In the genomic region with DNA sequence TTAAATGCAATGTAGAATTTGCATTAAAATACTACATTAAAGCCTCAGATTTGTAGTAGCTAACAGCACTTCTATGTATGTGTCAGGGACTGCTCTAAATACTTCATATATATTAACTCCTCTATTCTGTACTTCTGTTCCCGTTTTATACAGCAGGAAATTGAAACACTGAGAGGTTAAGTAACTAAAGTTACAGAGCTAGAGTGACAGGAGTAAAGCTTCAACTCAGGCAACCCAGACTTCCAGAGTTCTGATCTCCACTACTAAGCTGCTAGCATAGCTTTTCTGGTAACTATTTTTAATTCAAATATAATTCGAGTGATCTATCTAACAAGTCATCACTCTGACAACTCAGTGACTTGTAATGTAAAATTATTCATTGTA, we compare ENCODE assay signal across 1 cellular context.
TF ChIP-seq lines count a peak whose summit lies in the region.

No MANE protein-coding gene starts in this region.

TF ChIP-seq in HCT116, 20 proteins besides CTCF, POLR2A, EP300 and RAD21 (continued from another document):
- TF ChIP-seq, protein P1, sequence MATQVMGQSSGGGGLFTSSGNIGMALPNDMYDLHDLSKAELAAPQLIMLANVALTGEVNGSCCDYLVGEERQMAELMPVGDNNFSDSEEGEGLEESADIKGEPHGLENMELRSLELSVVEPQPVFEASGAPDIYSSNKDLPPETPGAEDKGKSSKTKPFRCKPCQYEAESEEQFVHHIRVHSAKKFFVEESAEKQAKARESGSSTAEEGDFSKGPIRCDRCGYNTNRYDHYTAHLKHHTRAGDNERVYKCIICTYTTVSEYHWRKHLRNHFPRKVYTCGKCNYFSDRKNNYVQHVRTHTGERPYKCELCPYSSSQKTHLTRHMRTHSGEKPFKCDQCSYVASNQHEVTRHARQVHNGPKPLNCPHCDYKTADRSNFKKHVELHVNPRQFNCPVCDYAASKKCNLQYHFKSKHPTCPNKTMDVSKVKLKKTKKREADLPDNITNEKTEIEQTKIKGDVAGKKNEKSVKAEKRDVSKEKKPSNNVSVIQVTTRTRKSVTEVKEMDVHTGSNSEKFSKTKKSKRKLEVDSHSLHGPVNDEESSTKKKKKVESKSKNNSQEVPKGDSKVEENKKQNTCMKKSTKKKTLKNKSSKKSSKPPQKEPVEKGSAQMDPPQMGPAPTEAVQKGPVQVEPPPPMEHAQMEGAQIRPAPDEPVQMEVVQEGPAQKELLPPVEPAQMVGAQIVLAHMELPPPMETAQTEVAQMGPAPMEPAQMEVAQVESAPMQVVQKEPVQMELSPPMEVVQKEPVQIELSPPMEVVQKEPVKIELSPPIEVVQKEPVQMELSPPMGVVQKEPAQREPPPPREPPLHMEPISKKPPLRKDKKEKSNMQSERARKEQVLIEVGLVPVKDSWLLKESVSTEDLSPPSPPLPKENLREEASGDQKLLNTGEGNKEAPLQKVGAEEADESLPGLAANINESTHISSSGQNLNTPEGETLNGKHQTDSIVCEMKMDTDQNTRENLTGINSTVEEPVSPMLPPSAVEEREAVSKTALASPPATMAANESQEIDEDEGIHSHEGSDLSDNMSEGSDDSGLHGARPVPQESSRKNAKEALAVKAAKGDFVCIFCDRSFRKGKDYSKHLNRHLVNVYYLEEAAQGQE (IDR thresholded peaks at IDR 0.05; ENCODE audit: low read depth), result no peak
- TF ChIP-seq JUND (IDR thresholded peaks at IDR 0.05), result no peak
- no peak for TF ChIP-seq SRF (IDR thresholded peaks at IDR 0.05; ENCODE audit: low read depth)
- TF ChIP-seq SIN3A (IDR thresholded peaks at IDR 0.05; ENCODE audit: low read depth), result no peak
- TF ChIP-seq EGR1 (IDR thresholded peaks at IDR 0.05; ENCODE audit: low read depth), result no peak
- no peak for TF ChIP-seq SP1 (IDR thresholded peaks at IDR 0.05; ENCODE audit: low read depth)
- no peak for TF ChIP-seq EZH2phosphoT487 (IDR thresholded peaks at IDR 0.05; ENCODE audit: borderline replicate concordance)
- no peak for TF ChIP-seq ELF1 (IDR thresholded peaks at IDR 0.05; ENCODE audit: borderline replicate concordance, low read depth)
- TF ChIP-seq ZFX (IDR thresholded peaks at IDR 0.05), result no peak
- TF ChIP-seq YY1 (IDR thresholded peaks at IDR 0.05; ENCODE audit: extremely low read depth, insufficient replicate concordance, low read depth, low read length), result no peak
- TF ChIP-seq, protein P2, sequence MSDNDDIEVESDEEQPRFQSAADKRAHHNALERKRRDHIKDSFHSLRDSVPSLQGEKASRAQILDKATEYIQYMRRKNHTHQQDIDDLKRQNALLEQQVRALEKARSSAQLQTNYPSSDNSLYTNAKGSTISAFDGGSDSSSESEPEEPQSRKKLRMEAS (IDR thresholded peaks at IDR 0.05), result no peak
- TF ChIP-seq FOSL1 (IDR thresholded peaks at IDR 0.05; ENCODE audit: low read depth), result no peak
- TF ChIP-seq EZH2 (IDR thresholded peaks at IDR 0.05), result no peak
- no peak for TF ChIP-seq TCF7L2 (IDR thresholded peaks at IDR 0.05; ENCODE audit: borderline replicate concordance, extremely low read depth, insufficient read depth, insufficient read length)
- TF ChIP-seq, protein P3, sequence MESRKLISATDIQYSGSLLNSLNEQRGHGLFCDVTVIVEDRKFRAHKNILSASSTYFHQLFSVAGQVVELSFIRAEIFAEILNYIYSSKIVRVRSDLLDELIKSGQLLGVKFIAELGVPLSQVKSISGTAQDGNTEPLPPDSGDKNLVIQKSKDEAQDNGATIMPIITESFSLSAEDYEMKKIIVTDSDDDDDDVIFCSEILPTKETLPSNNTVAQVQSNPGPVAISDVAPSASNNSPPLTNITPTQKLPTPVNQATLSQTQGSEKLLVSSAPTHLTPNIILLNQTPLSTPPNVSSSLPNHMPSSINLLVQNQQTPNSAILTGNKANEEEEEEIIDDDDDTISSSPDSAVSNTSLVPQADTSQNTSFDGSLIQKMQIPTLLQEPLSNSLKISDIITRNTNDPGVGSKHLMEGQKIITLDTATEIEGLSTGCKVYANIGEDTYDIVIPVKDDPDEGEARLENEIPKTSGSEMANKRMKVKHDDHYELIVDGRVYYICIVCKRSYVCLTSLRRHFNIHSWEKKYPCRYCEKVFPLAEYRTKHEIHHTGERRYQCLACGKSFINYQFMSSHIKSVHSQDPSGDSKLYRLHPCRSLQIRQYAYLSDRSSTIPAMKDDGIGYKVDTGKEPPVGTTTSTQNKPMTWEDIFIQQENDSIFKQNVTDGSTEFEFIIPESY (IDR thresholded peaks at IDR 0.05; ENCODE audit: extremely low read depth, insufficient replicate concordance, low read length), result no peak
